ENCODE assay signal across 14 cellular contexts in the genomic region with DNA sequence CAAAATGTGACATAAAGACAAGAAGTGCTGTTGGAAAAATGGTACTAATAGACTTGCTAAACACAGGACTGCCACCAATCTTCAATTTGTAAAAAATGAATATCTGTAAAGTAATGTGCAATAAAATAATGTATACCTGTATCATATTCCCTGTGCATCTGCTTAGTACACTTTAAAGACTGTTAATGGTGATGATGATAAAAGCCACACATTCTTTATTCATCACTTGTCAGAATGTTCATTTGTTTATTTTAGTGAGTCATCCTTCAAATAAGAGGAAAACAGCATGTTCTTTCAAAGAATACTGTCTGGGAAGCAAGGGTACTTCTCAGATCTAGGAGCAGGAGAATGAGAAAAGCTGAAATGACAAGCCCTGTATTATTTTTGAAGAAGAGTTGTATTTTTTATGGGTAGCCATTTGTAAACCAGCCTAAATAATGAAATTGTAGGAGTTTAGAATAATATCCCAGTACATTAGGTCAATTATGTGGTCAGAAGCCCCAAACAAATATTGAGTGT.
A peak's percentile ranks its signal among the peaks of the same experiment; 100 is the strongest.
DNase-seq lines count a peak whose midpoint lies in the region; ATAC-seq, FAIRE-seq and TF ChIP-seq lines count a peak whose summit lies in the region.
"Had no signal": no experiment of that assay in that cellular context is flagged by ENCODE, and none has a peak within 500 bp of the region (broad histone marks: within the 10 kb centered on the region; RNA-seq: fewer than 3 reads in every experiment).

No MANE protein-coding gene starts in this region.

- FAIRE-seq in H54 (lab: Jason Lieb, UNC) (peak; percentile 65), D721Med (lab: Jason Lieb, UNC) (no peak)
- FAIRE-seq: G401.6 had no signal

- TF ChIP-seq POLR2A in H54 (IDR thresholded peaks at IDR 0.05; ENCODE audit: low read depth, low read length): no peak

- ATAC-seq in omental fat pad (ENCODE audit: low FRiP score) (peak; percentile 62), GM18858 (IDR thresholded peaks at IDR 0.05; ENCODE audit: unreplicated experiment) (no peak)

- intact Hi-C loops in colonic mucosa (cut with DNase I): no loop called here

- H3K27ac Mint-ChIP-seq in endothelial cell (ENCODE audit: unreplicated experiment): no peak overlapping the region
- H3K27ac Mint-ChIP-seq: dendritic cell treated with granulocyte-macrophage colony-stimulating factor and Interleukin-4, amounts not matched to agents 40 ng/mL and 50 ng/mL, for 4 days had no signal

- H3K9me3 ChIP-seq in colonic mucosa: no peaks in the 10 kb centered on the region

- H3K9me3 Mint-ChIP-seq in endothelial cell (ENCODE audit: unreplicated experiment): no peaks in the 10 kb centered on the region
- H3K9me3 Mint-ChIP-seq: dendritic cell treated with granulocyte-macrophage colony-stimulating factor and Interleukin-4, amounts not matched to agents 40 ng/mL and 50 ng/mL, for 4 days had no signal

- H3K36me3 ChIP-seq in colonic mucosa: no peaks in the 10 kb centered on the region

- no peak for TF ChIP-seq CTCF in omental fat pad (IDR thresholded peaks at IDR 0.05)
- TF ChIP-seq CTCF in colonic mucosa (IDR thresholded peaks at IDR 0.05): no peak
- no peak for TF ChIP-seq CTCF in endothelial cell (IDR thresholded peaks at IDR 0.05; ENCODE audit: unreplicated experiment)
- no peak for TF ChIP-seq CTCF in D721Med (IDR thresholded peaks at IDR 0.05; ENCODE audit: insufficient read depth, missing control alignments)

- H3K27me3 ChIP-seq in colonic mucosa: no peaks in the 10 kb centered on the region

- H3K9ac ChIP-seq in colonic mucosa (ENCODE audit: low read depth in 2 of 2, low read length in 2 of 2): no peak overlapping the region

- H3K4me3 ChIP-seq in colonic mucosa: no peak overlapping the region

- no peaks in the 10 kb centered on the region for H3K36me3 Mint-ChIP-seq in endothelial cell (ENCODE audit: low read depth, unreplicated experiment)

- no peaks in the 10 kb centered on the region for H3K4me1 ChIP-seq in colonic mucosa

- DNase-seq in H54 (ENCODE audit: insufficient read length, low spot score): peak; percentile 6
- DNase-seq in NCI-H460 (ENCODE audit: extremely low read depth, low read depth): peak; percentile 23
- peak; percentile 60 for DNase-seq in dermis blood vessel endothelial cell
- no peak for DNase-seq in omental fat pad (ENCODE audit: low spot score)
- DNase-seq in colonic mucosa: no peak
- DNase-seq in endothelial cell (ENCODE audit: low spot score): no peak
- no peak for DNase-seq in D721Med (ENCODE audit: insufficient read length, low spot score)
- DNase-seq: activated T-cell treated with anti-CD3 and anti-CD28 coated beads, Interleukin-2, amount 50 U/mL, for 1 hour; NCI-H446 treated with DMSO at 0.1 percent for 48 hours; occipital lobe; T-helper 9 cell had no signal

- peaks cover 3% of the 10 kb centered on the region for H3K27me3 Mint-ChIP-seq in endothelial cell (ENCODE audit: unreplicated experiment)
- H3K27me3 Mint-ChIP-seq: dendritic cell treated with granulocyte-macrophage colony-stimulating factor and Interleukin-4, amounts not matched to agents 40 ng/mL and 50 ng/mL, for 4 days had no signal

- H3K4me1 Mint-ChIP-seq in endothelial cell (ENCODE audit: unreplicated experiment): peaks cover 8% of the 10 kb centered on the region

- no peak overlapping the region for H3K4me3 Mint-ChIP-seq in endothelial cell (ENCODE audit: unreplicated experiment)
- H3K4me3 Mint-ChIP-seq: dendritic cell treated with granulocyte-macrophage colony-stimulating factor and Interleukin-4, amounts not matched to agents 40 ng/mL and 50 ng/mL, for 4 days had no signal

- no peak overlapping the region for H3K27ac ChIP-seq in colonic mucosa

Comparison
In these comparisons a context has a peak if more than half of its experiments do, and no peak if none do; other contexts are left out.
1. DNase-seq: peak in H54 (single experiment), NCI-H460 (single experiment) and dermis blood vessel endothelial cell (single experiment); none in omental fat pad (single experiment), colonic mucosa (single experiment), endothelial cell (single experiment) and D721Med (single experiment).